1 cellular context compared by ENCODE assay signal in the genomic region with DNA sequence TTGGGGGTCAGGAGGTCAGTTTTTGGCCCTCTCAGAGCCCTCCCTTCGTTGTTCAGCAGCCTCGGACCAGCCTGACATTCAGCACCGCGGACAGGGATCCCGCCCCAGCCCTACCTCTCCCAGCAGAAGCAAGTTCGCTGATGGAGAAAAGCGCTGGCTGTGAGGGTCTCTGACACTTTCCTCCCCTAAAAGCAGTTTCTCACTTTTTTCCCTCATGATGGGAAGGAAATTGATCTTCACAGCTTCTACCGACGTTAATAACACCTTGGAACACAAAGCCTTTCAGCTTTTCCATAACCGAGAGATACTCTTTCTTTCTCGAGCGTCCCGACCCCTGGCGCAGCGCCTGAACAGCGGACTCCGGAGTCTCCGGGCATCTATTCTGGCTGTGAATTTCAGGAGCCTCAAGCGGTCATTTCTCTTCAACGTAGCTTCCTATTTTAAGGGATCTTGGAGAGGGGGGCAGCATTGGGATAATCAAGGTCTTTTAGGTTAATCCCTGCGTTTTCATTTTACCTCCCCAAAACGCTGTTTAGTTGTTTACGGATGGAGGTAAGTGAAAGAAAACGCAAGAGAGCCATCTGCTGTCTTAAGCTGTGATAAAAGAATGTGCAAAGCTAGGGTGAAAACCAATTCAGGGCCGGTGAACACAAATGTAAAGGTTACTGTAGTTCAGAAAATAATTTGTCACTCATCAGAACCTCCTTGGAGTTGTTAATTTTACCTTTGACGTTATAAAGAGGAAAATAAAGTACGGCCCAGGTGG.
TF ChIP-seq lines count a peak whose summit lies in the region.

No MANE protein-coding gene starts in this region.

TF ChIP-seq in WTC11, 78 proteins besides CTCF, POLR2A, EP300 and RAD21 (continued from another document and continues in another):
- TF ChIP-seq SMAD4 (CRISPR knock-in tag; IDR thresholded peaks at IDR 0.05) (no peak), MXD4 (CRISPR knock-in tag; IDR thresholded peaks at IDR 0.05; ENCODE audit: borderline replicate concordance) (no peak), SOX15 (CRISPR knock-in tag; IDR thresholded peaks at IDR 0.05) (no peak), JUN (CRISPR knock-in tag; IDR thresholded peaks at IDR 0.05) (peak; percentile 60; the same call in 1 of the 2 replicates), ESRRA (CRISPR knock-in tag; IDR thresholded peaks at IDR 0.05; ENCODE audit: borderline replicate concordance) (no peak), GTF2I (CRISPR knock-in tag; conservative IDR thresholded peaks at IDR 0.05) (no peak), NFE2L1 (CRISPR knock-in tag; IDR thresholded peaks at IDR 0.05) (no peak), FOXJ3 (CRISPR knock-in tag; IDR thresholded peaks at IDR 0.05; ENCODE audit: borderline replicate concordance) (no peak), ATF1 (CRISPR knock-in tag; IDR thresholded peaks at IDR 0.05) (no peak), TEAD1 (CRISPR knock-in tag; IDR thresholded peaks at IDR 0.05) (0 out of 2 replicates have a peak, but pooled peaks have one; percentile 60), RELA (CRISPR knock-in tag; IDR thresholded peaks at IDR 0.05; ENCODE audit: borderline replicate concordance) (no peak), NR3C1 (CRISPR knock-in tag; conservative IDR thresholded peaks at IDR 0.05; ENCODE audit: low read depth) (no peak), NR2C2 (CRISPR knock-in tag; IDR thresholded peaks at IDR 0.05) (no peak), PRRX2 (CRISPR knock-in tag; IDR thresholded peaks at IDR 0.05) (no peak)
- TF ChIP-seq, protein P1, sequence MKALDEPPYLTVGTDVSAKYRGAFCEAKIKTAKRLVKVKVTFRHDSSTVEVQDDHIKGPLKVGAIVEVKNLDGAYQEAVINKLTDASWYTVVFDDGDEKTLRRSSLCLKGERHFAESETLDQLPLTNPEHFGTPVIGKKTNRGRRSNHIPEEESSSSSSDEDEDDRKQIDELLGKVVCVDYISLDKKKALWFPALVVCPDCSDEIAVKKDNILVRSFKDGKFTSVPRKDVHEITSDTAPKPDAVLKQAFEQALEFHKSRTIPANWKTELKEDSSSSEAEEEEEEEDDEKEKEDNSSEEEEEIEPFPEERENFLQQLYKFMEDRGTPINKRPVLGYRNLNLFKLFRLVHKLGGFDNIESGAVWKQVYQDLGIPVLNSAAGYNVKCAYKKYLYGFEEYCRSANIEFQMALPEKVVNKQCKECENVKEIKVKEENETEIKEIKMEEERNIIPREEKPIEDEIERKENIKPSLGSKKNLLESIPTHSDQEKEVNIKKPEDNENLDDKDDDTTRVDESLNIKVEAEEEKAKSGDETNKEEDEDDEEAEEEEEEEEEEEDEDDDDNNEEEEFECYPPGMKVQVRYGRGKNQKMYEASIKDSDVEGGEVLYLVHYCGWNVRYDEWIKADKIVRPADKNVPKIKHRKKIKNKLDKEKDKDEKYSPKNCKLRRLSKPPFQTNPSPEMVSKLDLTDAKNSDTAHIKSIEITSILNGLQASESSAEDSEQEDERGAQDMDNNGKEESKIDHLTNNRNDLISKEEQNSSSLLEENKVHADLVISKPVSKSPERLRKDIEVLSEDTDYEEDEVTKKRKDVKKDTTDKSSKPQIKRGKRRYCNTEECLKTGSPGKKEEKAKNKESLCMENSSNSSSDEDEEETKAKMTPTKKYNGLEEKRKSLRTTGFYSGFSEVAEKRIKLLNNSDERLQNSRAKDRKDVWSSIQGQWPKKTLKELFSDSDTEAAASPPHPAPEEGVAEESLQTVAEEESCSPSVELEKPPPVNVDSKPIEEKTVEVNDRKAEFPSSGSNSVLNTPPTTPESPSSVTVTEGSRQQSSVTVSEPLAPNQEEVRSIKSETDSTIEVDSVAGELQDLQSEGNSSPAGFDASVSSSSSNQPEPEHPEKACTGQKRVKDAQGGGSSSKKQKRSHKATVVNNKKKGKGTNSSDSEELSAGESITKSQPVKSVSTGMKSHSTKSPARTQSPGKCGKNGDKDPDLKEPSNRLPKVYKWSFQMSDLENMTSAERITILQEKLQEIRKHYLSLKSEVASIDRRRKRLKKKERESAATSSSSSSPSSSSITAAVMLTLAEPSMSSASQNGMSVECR (CRISPR knock-in tag; IDR thresholded peaks at IDR 0.05; ENCODE audit: borderline replicate concordance), result peak; percentile 92
- TF ChIP-seq, protein P2, sequence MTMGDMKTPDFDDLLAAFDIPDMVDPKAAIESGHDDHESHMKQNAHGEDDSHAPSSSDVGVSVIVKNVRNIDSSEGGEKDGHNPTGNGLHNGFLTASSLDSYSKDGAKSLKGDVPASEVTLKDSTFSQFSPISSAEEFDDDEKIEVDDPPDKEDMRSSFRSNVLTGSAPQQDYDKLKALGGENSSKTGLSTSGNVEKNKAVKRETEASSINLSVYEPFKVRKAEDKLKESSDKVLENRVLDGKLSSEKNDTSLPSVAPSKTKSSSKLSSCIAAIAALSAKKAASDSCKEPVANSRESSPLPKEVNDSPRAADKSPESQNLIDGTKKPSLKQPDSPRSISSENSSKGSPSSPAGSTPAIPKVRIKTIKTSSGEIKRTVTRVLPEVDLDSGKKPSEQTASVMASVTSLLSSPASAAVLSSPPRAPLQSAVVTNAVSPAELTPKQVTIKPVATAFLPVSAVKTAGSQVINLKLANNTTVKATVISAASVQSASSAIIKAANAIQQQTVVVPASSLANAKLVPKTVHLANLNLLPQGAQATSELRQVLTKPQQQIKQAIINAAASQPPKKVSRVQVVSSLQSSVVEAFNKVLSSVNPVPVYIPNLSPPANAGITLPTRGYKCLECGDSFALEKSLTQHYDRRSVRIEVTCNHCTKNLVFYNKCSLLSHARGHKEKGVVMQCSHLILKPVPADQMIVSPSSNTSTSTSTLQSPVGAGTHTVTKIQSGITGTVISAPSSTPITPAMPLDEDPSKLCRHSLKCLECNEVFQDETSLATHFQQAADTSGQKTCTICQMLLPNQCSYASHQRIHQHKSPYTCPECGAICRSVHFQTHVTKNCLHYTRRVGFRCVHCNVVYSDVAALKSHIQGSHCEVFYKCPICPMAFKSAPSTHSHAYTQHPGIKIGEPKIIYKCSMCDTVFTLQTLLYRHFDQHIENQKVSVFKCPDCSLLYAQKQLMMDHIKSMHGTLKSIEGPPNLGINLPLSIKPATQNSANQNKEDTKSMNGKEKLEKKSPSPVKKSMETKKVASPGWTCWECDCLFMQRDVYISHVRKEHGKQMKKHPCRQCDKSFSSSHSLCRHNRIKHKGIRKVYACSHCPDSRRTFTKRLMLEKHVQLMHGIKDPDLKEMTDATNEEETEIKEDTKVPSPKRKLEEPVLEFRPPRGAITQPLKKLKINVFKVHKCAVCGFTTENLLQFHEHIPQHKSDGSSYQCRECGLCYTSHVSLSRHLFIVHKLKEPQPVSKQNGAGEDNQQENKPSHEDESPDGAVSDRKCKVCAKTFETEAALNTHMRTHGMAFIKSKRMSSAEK (CRISPR knock-in tag; IDR thresholded peaks at IDR 0.05; ENCODE audit: borderline replicate concordance), result no peak
- TF ChIP-seq, protein P3, sequence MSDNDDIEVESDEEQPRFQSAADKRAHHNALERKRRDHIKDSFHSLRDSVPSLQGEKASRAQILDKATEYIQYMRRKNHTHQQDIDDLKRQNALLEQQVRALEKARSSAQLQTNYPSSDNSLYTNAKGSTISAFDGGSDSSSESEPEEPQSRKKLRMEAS (CRISPR knock-in tag; IDR thresholded peaks at IDR 0.05), result 0 out of 2 replicates have a peak, but pooled peaks have one; percentile 27
- TF ChIP-seq, protein P4, sequence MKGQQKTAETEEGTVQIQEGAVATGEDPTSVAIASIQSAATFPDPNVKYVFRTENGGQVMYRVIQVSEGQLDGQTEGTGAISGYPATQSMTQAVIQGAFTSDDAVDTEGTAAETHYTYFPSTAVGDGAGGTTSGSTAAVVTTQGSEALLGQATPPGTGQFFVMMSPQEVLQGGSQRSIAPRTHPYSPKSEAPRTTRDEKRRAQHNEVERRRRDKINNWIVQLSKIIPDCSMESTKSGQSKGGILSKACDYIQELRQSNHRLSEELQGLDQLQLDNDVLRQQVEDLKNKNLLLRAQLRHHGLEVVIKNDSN (CRISPR knock-in tag; IDR thresholded peaks at IDR 0.05), result peak; percentile 33; the same call in 1 of the 2 replicates
- TF ChIP-seq, protein P5, sequence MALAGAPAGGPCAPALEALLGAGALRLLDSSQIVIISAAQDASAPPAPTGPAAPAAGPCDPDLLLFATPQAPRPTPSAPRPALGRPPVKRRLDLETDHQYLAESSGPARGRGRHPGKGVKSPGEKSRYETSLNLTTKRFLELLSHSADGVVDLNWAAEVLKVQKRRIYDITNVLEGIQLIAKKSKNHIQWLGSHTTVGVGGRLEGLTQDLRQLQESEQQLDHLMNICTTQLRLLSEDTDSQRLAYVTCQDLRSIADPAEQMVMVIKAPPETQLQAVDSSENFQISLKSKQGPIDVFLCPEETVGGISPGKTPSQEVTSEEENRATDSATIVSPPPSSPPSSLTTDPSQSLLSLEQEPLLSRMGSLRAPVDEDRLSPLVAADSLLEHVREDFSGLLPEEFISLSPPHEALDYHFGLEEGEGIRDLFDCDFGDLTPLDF (CRISPR knock-in tag; IDR thresholded peaks at IDR 0.05), result no peak
- TF ChIP-seq, protein P6, sequence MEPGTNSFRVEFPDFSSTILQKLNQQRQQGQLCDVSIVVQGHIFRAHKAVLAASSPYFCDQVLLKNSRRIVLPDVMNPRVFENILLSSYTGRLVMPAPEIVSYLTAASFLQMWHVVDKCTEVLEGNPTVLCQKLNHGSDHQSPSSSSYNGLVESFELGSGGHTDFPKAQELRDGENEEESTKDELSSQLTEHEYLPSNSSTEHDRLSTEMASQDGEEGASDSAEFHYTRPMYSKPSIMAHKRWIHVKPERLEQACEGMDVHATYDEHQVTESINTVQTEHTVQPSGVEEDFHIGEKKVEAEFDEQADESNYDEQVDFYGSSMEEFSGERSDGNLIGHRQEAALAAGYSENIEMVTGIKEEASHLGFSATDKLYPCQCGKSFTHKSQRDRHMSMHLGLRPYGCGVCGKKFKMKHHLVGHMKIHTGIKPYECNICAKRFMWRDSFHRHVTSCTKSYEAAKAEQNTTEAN (CRISPR knock-in tag; IDR thresholded peaks at IDR 0.05), result no peak
- TF ChIP-seq, protein P7, sequence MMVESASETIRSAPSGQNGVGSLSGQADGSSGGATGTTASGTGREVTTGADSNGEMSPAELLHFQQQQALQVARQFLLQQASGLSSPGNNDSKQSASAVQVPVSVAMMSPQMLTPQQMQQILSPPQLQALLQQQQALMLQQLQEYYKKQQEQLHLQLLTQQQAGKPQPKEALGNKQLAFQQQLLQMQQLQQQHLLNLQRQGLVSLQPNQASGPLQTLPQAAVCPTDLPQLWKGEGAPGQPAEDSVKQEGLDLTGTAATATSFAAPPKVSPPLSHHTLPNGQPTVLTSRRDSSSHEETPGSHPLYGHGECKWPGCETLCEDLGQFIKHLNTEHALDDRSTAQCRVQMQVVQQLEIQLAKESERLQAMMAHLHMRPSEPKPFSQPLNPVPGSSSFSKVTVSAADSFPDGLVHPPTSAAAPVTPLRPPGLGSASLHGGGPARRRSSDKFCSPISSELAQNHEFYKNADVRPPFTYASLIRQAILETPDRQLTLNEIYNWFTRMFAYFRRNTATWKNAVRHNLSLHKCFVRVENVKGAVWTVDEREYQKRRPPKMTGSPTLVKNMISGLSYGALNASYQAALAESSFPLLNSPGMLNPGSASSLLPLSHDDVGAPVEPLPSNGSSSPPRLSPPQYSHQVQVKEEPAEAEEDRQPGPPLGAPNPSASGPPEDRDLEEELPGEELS (CRISPR knock-in tag; IDR thresholded peaks at IDR 0.05), result peak; percentile 57; the same call in 1 of the 2 replicates
- TF ChIP-seq, protein P8, sequence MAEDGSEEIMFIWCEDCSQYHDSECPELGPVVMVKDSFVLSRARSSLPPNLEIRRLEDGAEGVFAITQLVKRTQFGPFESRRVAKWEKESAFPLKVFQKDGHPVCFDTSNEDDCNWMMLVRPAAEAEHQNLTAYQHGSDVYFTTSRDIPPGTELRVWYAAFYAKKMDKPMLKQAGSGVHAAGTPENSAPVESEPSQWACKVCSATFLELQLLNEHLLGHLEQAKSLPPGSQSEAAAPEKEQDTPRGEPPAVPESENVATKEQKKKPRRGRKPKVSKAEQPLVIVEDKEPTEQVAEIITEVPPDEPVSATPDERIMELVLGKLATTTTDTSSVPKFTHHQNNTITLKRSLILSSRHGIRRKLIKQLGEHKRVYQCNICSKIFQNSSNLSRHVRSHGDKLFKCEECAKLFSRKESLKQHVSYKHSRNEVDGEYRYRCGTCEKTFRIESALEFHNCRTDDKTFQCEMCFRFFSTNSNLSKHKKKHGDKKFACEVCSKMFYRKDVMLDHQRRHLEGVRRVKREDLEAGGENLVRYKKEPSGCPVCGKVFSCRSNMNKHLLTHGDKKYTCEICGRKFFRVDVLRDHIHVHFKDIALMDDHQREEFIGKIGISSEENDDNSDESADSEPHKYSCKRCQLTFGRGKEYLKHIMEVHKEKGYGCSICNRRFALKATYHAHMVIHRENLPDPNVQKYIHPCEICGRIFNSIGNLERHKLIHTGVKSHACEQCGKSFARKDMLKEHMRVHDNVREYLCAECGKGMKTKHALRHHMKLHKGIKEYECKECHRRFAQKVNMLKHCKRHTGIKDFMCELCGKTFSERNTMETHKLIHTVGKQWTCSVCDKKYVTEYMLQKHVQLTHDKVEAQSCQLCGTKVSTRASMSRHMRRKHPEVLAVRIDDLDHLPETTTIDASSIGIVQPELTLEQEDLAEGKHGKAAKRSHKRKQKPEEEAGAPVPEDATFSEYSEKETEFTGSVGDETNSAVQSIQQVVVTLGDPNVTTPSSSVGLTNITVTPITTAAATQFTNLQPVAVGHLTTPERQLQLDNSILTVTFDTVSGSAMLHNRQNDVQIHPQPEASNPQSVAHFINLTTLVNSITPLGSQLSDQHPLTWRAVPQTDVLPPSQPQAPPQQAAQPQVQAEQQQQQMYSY (CRISPR knock-in tag; IDR thresholded peaks at IDR 0.05), result no peak
- TF ChIP-seq, protein P9, sequence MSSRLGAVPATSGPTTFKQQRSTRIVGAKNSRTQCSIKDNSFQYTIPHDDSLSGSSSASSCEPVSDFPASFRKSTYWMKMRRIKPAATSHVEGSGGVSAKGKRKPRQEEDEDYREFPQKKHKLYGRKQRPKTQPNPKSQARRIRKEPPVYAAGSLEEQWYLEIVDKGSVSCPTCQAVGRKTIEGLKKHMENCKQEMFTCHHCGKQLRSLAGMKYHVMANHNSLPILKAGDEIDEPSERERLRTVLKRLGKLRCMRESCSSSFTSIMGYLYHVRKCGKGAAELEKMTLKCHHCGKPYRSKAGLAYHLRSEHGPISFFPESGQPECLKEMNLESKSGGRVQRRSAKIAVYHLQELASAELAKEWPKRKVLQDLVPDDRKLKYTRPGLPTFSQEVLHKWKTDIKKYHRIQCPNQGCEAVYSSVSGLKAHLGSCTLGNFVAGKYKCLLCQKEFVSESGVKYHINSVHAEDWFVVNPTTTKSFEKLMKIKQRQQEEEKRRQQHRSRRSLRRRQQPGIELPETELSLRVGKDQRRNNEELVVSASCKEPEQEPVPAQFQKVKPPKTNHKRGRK (CRISPR knock-in tag; IDR thresholded peaks at IDR 0.05; ENCODE audit: borderline replicate concordance), result no peak
- TF ChIP-seq, protein P10, sequence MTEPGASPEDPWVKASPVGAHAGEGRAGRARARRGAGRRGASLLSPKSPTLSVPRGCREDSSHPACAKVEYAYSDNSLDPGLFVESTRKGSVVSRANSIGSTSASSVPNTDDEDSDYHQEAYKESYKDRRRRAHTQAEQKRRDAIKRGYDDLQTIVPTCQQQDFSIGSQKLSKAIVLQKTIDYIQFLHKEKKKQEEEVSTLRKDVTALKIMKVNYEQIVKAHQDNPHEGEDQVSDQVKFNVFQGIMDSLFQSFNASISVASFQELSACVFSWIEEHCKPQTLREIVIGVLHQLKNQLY (CRISPR knock-in tag; IDR thresholded peaks at IDR 0.05), result no peak
